Comparison of ENCODE assay signal across 1 cellular context in the genomic region with DNA sequence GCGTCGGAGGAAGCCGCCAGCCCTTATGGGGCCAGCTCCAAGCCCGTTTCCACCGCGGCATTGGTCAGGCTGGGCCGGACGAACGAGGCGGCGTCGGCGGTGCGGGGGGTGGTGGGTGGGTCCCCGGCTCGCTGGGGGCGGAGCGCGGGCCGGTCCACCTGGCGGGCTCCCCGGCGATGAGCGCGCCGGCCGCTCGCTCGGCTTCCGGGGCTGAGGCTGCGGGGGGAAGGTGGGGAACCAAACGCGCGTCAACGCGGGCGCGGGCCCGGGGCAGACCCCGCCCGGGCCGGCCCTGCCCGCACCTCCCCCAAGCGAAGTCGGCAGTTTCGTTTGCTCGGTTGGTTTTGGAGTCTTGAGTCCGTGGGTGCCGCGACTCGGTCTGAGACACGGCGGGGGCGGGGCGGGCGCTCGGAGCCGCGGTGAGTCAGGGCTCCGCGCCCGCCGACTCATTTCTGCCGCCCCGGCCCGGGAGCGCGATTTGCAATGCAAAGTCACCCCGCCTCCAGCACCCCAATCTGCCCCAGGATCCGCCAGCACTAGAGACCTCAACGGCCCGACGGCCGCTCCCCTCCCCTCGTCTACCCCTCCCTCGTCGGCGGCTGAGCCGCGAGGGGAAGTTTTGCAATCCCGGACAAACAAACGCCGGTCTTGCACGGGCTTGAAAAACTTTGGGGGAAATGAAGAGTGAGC.
TF ChIP-seq lines count a peak whose summit lies in the region.

No MANE protein-coding gene starts in this region.

TF ChIP-seq in GM23338, 12 proteins besides CTCF, POLR2A, EP300 and RAD21 (continued from another document):
- TF ChIP-seq, protein P1, sequence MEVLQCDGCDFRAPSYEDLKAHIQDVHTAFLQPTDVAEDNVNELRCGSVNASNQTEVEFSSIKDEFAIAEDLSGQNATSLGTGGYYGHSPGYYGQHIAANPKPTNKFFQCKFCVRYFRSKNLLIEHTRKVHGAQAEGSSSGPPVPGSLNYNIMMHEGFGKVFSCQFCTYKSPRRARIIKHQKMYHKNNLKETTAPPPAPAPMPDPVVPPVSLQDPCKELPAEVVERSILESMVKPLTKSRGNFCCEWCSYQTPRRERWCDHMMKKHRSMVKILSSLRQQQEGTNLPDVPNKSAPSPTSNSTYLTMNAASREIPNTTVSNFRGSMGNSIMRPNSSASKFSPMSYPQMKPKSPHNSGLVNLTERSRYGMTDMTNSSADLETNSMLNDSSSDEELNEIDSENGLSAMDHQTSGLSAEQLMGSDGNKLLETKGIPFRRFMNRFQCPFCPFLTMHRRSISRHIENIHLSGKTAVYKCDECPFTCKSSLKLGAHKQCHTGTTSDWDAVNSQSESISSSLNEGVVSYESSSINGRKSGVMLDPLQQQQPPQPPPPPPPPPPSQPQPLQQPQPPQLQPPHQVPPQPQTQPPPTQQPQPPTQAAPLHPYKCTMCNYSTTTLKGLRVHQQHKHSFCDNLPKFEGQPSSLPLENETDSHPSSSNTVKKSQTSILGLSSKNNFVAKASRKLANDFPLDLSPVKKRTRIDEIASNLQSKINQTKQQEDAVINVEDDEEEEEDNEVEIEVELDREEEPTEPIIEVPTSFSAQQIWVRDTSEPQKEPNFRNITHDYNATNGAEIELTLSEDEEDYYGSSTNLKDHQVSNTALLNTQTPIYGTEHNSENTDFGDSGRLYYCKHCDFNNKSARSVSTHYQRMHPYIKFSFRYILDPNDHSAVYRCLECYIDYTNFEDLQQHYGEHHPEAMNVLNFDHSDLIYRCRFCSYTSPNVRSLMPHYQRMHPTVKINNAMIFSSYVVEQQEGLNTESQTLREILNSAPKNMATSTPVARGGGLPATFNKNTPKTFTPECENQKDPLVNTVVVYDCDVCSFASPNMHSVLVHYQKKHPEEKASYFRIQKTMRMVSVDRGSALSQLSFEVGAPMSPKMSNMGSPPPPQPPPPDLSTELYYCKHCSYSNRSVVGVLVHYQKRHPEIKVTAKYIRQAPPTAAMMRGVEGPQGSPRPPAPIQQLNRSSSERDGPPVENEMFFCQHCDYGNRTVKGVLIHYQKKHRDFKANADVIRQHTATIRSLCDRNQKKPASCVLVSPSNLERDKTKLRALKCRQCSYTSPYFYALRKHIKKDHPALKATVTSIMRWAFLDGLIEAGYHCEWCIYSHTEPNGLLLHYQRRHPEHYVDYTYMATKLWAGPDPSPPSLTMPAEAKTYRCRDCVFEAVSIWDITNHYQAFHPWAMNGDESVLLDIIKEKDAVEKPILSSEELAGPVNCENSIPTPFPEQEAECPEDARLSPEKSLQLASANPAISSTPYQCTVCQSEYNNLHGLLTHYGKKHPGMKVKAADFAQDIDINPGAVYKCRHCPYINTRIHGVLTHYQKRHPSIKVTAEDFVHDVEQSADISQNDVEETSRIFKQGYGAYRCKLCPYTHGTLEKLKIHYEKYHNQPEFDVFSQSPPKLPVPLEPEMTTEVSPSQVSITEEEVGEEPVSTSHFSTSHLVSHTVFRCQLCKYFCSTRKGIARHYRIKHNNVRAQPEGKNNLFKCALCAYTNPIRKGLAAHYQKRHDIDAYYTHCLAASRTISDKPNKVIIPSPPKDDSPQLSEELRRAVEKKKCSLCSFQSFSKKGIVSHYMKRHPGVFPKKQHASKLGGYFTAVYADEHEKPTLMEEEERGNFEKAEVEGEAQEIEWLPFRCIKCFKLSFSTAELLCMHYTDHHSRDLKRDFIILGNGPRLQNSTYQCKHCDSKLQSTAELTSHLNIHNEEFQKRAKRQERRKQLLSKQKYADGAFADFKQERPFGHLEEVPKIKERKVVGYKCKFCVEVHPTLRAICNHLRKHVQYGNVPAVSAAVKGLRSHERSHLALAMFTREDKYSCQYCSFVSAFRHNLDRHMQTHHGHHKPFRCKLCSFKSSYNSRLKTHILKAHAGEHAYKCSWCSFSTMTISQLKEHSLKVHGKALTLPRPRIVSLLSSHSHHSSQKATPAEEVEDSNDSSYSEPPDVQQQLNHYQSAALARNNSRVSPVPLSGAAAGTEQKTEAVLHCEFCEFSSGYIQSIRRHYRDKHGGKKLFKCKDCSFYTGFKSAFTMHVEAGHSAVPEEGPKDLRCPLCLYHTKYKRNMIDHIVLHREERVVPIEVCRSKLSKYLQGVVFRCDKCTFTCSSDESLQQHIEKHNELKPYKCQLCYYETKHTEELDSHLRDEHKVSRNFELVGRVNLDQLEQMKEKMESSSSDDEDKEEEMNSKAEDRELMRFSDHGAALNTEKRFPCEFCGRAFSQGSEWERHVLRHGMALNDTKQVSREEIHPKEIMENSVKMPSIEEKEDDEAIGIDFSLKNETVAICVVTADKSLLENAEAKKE (CRISPR knock-in tag; IDR thresholded peaks at IDR 0.05) = no peak
- TF ChIP-seq ZNF114 (CRISPR knock-in tag; IDR thresholded peaks at IDR 0.05) (no peak), CREB1 (CRISPR knock-in tag; IDR thresholded peaks at IDR 0.05; ENCODE audit: low read depth) (no peak), STAT1 (IDR thresholded peaks at IDR 0.05; ENCODE audit: unreplicated experiment) (no peak), POLR2AphosphoS5 (IDR thresholded peaks at IDR 0.05; ENCODE audit: low read depth) (no peak)
